ENCODE assay signal across 1 cellular context in genomic region chrX:44735498-44735897, GRCh38.
TF ChIP-seq lines count a peak whose summit lies in the region.

No MANE protein-coding gene starts in this region.

TF ChIP-seq in K562, 482 proteins besides CTCF, POLR2A, EP300 and RAD21 (continued from another document):
- no peak for TF ChIP-seq MITF (IDR thresholded peaks at IDR 0.05)
TF ChIP-seq in K562: peak in this region for 3.
